Comparison of ENCODE assay signal across 11 cellular contexts in genomic region chr18:12366379-12366778, GRCh38. TPM values are rescaled to one million over a fixed set of nuclear protein-coding genes. Genes with fewer than 3 reads are reported as not detected.
"Had no signal": no experiment of that assay in that cellular context is flagged by ENCODE, and none has a peak within 500 bp of the region (broad histone marks: within the 10 kb centered on the region; RNA-seq: fewer than 3 reads in every experiment).

No MANE protein-coding gene starts in this region.

- H3K27me3 Mint-ChIP-seq: activated naive CD8-positive, alpha-beta T cell treated with anti-CD3 and anti-CD28 coated beads, Interleukin-2, amount 10 ng/mL, durations not matched to agents 7 days and 5 days; stimulated activated naive CD8-positive, alpha-beta T cell treated with anti-CD3 and anti-CD28 coated beads, Interleukin-15, amount 100 ng/mL, for 72 hours had no signal

- H3K4me3 Mint-ChIP-seq: activated naive CD8-positive, alpha-beta T cell treated with anti-CD3 and anti-CD28 coated beads, Interleukin-2, amount 10 ng/mL, durations not matched to agents 7 days and 5 days; natural killer cell; stimulated activated naive CD8-positive, alpha-beta T cell treated with anti-CD3 and anti-CD28 coated beads, Interleukin-15, amount 100 ng/mL, for 72 hours had no signal

- H3K27ac Mint-ChIP-seq: activated naive CD8-positive, alpha-beta T cell treated with anti-CD3 and anti-CD28 coated beads, Interleukin-2, amount 10 ng/mL, durations not matched to agents 7 days and 5 days; natural killer cell had no signal

- H3K9me3 Mint-ChIP-seq: activated naive CD8-positive, alpha-beta T cell treated with anti-CD3 and anti-CD28 coated beads, Interleukin-2, amount 10 ng/mL, durations not matched to agents 7 days and 5 days; natural killer cell; stimulated activated naive CD8-positive, alpha-beta T cell treated with anti-CD3 and anti-CD28 coated beads, Interleukin-15, amount 100 ng/mL, for 72 hours had no signal

- ATAC-seq: natural killer cell; stimulated activated naive CD8-positive, alpha-beta T cell treated with anti-CD3 and anti-CD28 coated beads, Interleukin-15, amount 100 ng/mL, for 72 hours had no signal

- H3K27me3 ChIP-seq: thyroid gland had no signal

- DNase-seq: activated CD4-positive, alpha-beta T cell treated with anti-CD3 and anti-CD28 coated beads, Interleukin-2, amount 50 U/mL, for 1 hour; activated gamma-delta T cell; activated naive CD8-positive, alpha-beta T cell treated with anti-CD3 and anti-CD28 coated beads, Interleukin-2, amount 10 ng/mL, durations not matched to agents 7 days and 5 days; activated T-cell treated with anti-CD3 and anti-CD28 coated beads, Interleukin-2, amount 50 U/mL, for 48 hours; foreskin melanocyte; natural killer cell; SHP77; stimulated activated CD4-positive, alpha-beta T cell treated with anti-CD3 and anti-CD28 coated beads, Interleukin-4, amount 100 ng/mL, for 4 hours; stimulated activated naive CD8-positive, alpha-beta T cell treated with anti-CD3 and anti-CD28 coated beads, Interleukin-15, amount 100 ng/mL, for 72 hours; thyroid gland had no signal

- H3K9me3 ChIP-seq: thyroid gland had no signal

- H3K4me1 ChIP-seq: thyroid gland had no signal

- H3K27ac ChIP-seq: thyroid gland had no signal

- H3K4me3 ChIP-seq: thyroid gland had no signal

RNA-seq across cellular contexts. Expression of gene PRELID3A, which starts 41.4 kb away (rescaled TPM):
- total RNA-seq: mononuclear cell, natural killer cell had no signal
